8 cellular contexts compared by ENCODE assay signal in the genomic region with DNA sequence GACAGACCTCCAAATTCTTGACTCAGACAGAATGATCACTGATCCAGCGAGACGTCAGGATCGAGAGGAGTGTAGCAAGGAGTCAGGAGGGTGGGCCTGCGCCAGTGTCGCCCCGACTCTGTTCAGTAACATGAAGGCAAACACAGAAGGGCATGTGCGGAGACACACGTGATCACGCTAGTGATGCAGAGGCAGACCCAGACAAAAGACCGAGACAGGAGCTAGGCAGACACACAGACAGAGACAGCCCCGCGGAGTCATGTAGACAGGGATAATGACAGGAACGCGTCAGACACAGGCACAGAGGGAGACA. TPM values are rescaled to one million over a fixed set of nuclear protein-coding genes. Genes with fewer than 3 reads are reported as not detected.
DNase-seq lines count a peak whose midpoint lies in the region; TF ChIP-seq lines count a peak whose summit lies in the region.

No MANE protein-coding gene starts in this region.

- H3K9me2 ChIP-seq in DOHH2 (replicated peaks; ENCODE audit: control insufficient read depth, low read length) = no peaks in the 10 kb centered on the region

- H3K79me2 ChIP-seq in DOHH2 (ENCODE audit: control insufficient read depth, low read length) = peaks cover 79% of the 10 kb centered on the region

- DNase-seq in NCI-H1105 treated with DMSO at 0.1 percent for 48 hours (lab: John Stamatoyannopoulos, UW) (peak; percentile 70), midbrain (lab: John Stamatoyannopoulos, UW) (peak; percentile 79), amniotic stem cell (lab: John Stamatoyannopoulos, UW) (no peak), OCI-M1 (lab: John Stamatoyannopoulos, UW) (no peak), SIG-M5 (lab: John Stamatoyannopoulos, UW) (no peak), SIG-M5 treated with dmso at 0.1 percent for 504 hours (lab: John Stamatoyannopoulos, UW; ENCODE audit: unreplicated experiment) (no peak)

- peak overlapping the region; percentile 93 for H3K4me2 ChIP-seq in DOHH2 (ENCODE audit: low read length)

- TF ChIP-seq CTCF in DOHH2 (IDR thresholded peaks at IDR 0.05; ENCODE audit: low read depth, low read length, poor library complexity, severe bottlenecking) (no peak), brain (conservative IDR thresholded peaks at IDR 0.05) (peak in 1 of 2 experiments; percentile 22)

- peaks cover 3% of the 10 kb centered on the region for H3K27me3 Mint-ChIP-seq in brain

- H3F3A ChIP-seq in DOHH2 (ENCODE audit: control insufficient read depth, insufficient read depth) = peaks cover 44% of the 10 kb centered on the region

- peaks cover 51% of the 10 kb centered on the region for H3K4me1 ChIP-seq in DOHH2 (ENCODE audit: control insufficient read depth, low read length)

- peaks cover 8% of the 10 kb centered on the region; the same call in 1 of the 2 replicates for H4K20me1 ChIP-seq in DOHH2 (ENCODE audit: control insufficient read depth, insufficient read depth, low read depth, low read length)

- H3K9me3 Mint-ChIP-seq in brain = peaks cover 0 to 4% (median 0%) of the 10 kb centered on the region in 5 experiments

- no peaks in the 10 kb centered on the region for H3K9me3 ChIP-seq in DOHH2 (ENCODE audit: control insufficient read depth, insufficient read depth, low read length)

- peak overlapping the region; percentile 96 for H3K27ac ChIP-seq in DOHH2 (ENCODE audit: low read depth, low read length)

- H3K4me3 Mint-ChIP-seq in brain = peak overlapping the region; percentile 90 to 99 (median 98)

- peaks cover 60% of the 10 kb centered on the region for H3K36me3 ChIP-seq in DOHH2 (ENCODE audit: control insufficient read depth, low read length)

- H3K36me3 Mint-ChIP-seq in brain = peaks cover 6% of the 10 kb centered on the region

- peak overlapping the region; percentile 97 to 100 (median 99) for H3K27ac Mint-ChIP-seq in brain

- peak overlapping the region; percentile 87 for H3K4me3 ChIP-seq in DOHH2 (ENCODE audit: low read length)

- H3K4me1 Mint-ChIP-seq in brain = peaks cover 66% of the 10 kb centered on the region

- no peaks in the 10 kb centered on the region for H3K27me3 ChIP-seq in DOHH2 (ENCODE audit: control insufficient read depth, low read length)

RNA-seq across cellular contexts. Expression of gene KDM6B, which starts 7.2 kb away (rescaled TPM):
- 31.8 TPM for polyA plus RNA-seq in brain (ENCODE audit: insufficient read depth, low read depth, low replicate concordance)

RNA-seq across cellular contexts. Expression of gene TMEM88, which starts 13.6 kb away (rescaled TPM):
- 9.8 TPM for polyA plus RNA-seq in brain (ENCODE audit: insufficient read depth, low read depth, low replicate concordance)

RNA-seq across cellular contexts. Expression of gene NAA38, which starts 16.1 kb away (rescaled TPM):
- polyA plus RNA-seq in brain (ENCODE audit: insufficient read depth, low read depth, low replicate concordance) = 262 TPM

RNA-seq across cellular contexts. Expression of gene CYB5D1, which starts 16.5 kb away (rescaled TPM):
- polyA plus RNA-seq in brain (ENCODE audit: insufficient read depth, low read depth, low replicate concordance) = 11.5 TPM

RNA-seq across cellular contexts. Expression of gene CHD3, which starts 47.3 kb away (rescaled TPM):
- 76.2 TPM for polyA plus RNA-seq in brain (ENCODE audit: insufficient read depth, low read depth, low replicate concordance)

Comparison
In these comparisons a context has a peak if more than half of its experiments do, and no peak if none do; other contexts are left out.
1. DNase-seq: peak in NCI-H1105 treated with DMSO at 0.1 percent for 48 hours (single experiment) and midbrain (single experiment); none in amniotic stem cell (single experiment), OCI-M1 (single experiment), SIG-M5 (single experiment) and SIG-M5 treated with dmso at 0.1 percent for 504 hours (single experiment).